Comparison of ENCODE assay signal across 17 cellular contexts in the genomic region with DNA sequence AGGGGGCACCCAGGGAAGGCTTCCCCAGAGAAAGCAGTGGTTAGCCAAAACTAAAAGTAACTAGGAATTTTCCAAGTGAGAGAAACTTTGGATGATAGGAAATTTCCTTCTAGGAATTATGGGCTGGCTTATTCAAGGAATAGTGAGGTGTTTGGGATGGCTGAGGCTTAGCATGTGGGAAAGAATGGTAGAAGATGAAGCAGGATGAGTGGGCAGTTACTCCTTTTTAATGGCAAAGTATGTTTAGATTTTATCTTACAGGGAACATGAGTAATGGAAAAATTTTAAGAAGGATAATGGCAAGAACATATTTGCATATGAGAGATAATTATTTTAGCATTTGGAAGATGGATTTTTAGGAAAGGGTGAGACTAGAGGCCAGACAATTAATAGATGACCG.
DNase-seq lines count a peak whose midpoint lies in the region; ATAC-seq and TF ChIP-seq lines count a peak whose summit lies in the region.
"Had no signal": no experiment of that assay in that cellular context is flagged by ENCODE, and none has a peak within 500 bp of the region (broad histone marks: within the 10 kb centered on the region; RNA-seq: fewer than 3 reads in every experiment).

No MANE protein-coding gene starts in this region.

- H3K36me3 ChIP-seq in IMR-90 (ENCODE audit: control insufficient read depth, insufficient read depth, low read length) (no peaks in the 10 kb centered on the region), psoas muscle (ENCODE audit: insufficient read depth in 1 of 2, low read depth in 1 of 2) (no peaks in the 10 kb centered on the region)
- H3K36me3 ChIP-seq: BE2C had no signal

- peak overlapping the region; percentile 32; the same call in 1 of the 2 replicates for H2BK120ac ChIP-seq in IMR-90 (ENCODE audit: low read depth, low read length)

- H3K9me3 Mint-ChIP-seq in natural killer cell treated with Interleukin-12 subunit alpha and Interleukin-12 subunit beta and Interleukin-15 and Interleukin-18, amount 100 ng/mL, for 72 hours: no peaks in the 10 kb centered on the region

- peak overlapping the region; percentile 57; the same call in 1 of the 2 replicates for H2BK20ac ChIP-seq in IMR-90 (ENCODE audit: low read depth, low read length)

- peaks cover 9% of the 10 kb centered on the region for H3K9me1 ChIP-seq in IMR-90 (ENCODE audit: insufficient read depth, low read length)

- no peak overlapping the region for H2AK9ac ChIP-seq in IMR-90 (replicated peaks; ENCODE audit: low read depth, low read length, poor library complexity)

- dilution Hi-C loops in IMR-90 (cut with HindIII; ENCODE audit: low sequenced_read_pairs, unreplicated experiment): no loop called here

- H2BK15ac ChIP-seq in IMR-90 (ENCODE audit: low read depth, low read length): no peak overlapping the region

- H3K9ac ChIP-seq in IMR-90 (ENCODE audit: low read depth, low read length): no peak overlapping the region

- CTCF ChIA-PET in IMR-90 (lab: Yijun Ruan, JAX): no interaction called here

- no peak overlapping the region for H3K4me3 Mint-ChIP-seq in natural killer cell treated with Interleukin-12 subunit alpha and Interleukin-12 subunit beta and Interleukin-15 and Interleukin-18, amount 100 ng/mL, for 72 hours
- H3K4me3 Mint-ChIP-seq: CD4-positive, CD25-positive, alpha-beta regulatory T cell; CD8-positive, alpha-beta memory T cell; IgD-negative memory B cell had no signal

- no peak overlapping the region for H3K4ac ChIP-seq in IMR-90 (ENCODE audit: low read depth, low read length)

- no peak overlapping the region for H3K4me2 ChIP-seq in IMR-90 (ENCODE audit: low read depth, low read length)

- no peak overlapping the region for H3K27ac Mint-ChIP-seq in natural killer cell treated with Interleukin-12 subunit alpha and Interleukin-12 subunit beta and Interleukin-15 and Interleukin-18, amount 100 ng/mL, for 72 hours
- H3K27ac Mint-ChIP-seq: CD4-positive, CD25-positive, alpha-beta regulatory T cell; IgD-negative memory B cell had no signal

- no peaks in the 10 kb centered on the region for H3K27me3 ChIP-seq in IMR-90 (ENCODE audit: control insufficient read depth, insufficient read depth, low read length)
- no peaks in the 10 kb centered on the region for H3K27me3 ChIP-seq in psoas muscle (ENCODE audit: insufficient read depth in 3 of 3, low read length in 2 of 3)
- H3K27me3 ChIP-seq: BE2C had no signal

- WGBS in IMR-90 (ENCODE audit: extremely low coverage in 2 of 2, insufficient read length in 1 of 2), 2 experiments: no CpG with 5 or more reads among the region's 1 CpG
- WGBS in psoas muscle, 3 donors: 68 to 78% (median 74%) methylated on average over 1 of the region's 1 CpG

- H4K8ac ChIP-seq in IMR-90 (ENCODE audit: low read depth in 2 of 2, low read length in 2 of 2): no peak overlapping the region

- in situ Hi-C loops in IMR-90 (cut with MboI; ENCODE audit: low sequenced_read_pairs): no loop called here

- H3K23ac ChIP-seq in IMR-90 (ENCODE audit: low read depth, low read length): no peak overlapping the region

- intact Hi-C loops in IMR-90 (cut with micrococcal nuclease) (no loop called here), psoas muscle (cut with DNase I) (no loop called here)

- ATAC-seq in IMR-90 (ENCODE audit: low read depth): no peak
- ATAC-seq in psoas muscle: no peak
- no peak for ATAC-seq in natural killer cell treated with Interleukin-12 subunit alpha and Interleukin-12 subunit beta and Interleukin-15 and Interleukin-18, amount 100 ng/mL, for 72 hours
- ATAC-seq: GM12878 had no signal

- H3K9me3 ChIP-seq in IMR-90 (ENCODE audit: control insufficient read depth, insufficient read depth, low read length): no peaks in the 10 kb centered on the region
- H3K9me3 ChIP-seq in psoas muscle: peaks cover under 1% of the 10 kb centered on the region
- H3K9me3 ChIP-seq: BE2C had no signal

- DNase-seq in IMR-90 (no peak), fibroblast of villous mesenchyme (ENCODE audit: low read depth) (peak; percentile 36), psoas muscle (no peak), NCI-H345 treated with DMSO at 0.1 percent for 48 hours (lab: John Stamatoyannopoulos, UW; ENCODE audit: unreplicated experiment) (no peak), pons (ENCODE audit: low spot score) (no peak)
- DNase-seq in natural killer cell treated with Interleukin-12 subunit alpha and Interleukin-12 subunit beta and Interleukin-15 and Interleukin-18, amount 100 ng/mL, for 72 hours (ENCODE audit: low spot score): no peak
- DNase-seq: BE2C; Caco-2; CD4-positive, CD25-positive, alpha-beta regulatory T cell; CD8-positive, alpha-beta memory T cell; DMS153; DMS79; GOT3; H7; KG1 had no signal

- H3K4me1 ChIP-seq in IMR-90 (ENCODE audit: control insufficient read depth, insufficient read depth, low read length) (peaks cover 15% of the 10 kb centered on the region), psoas muscle (peaks cover 18% of the 10 kb centered on the region)
- H3K4me1 ChIP-seq: BE2C had no signal

- TF ChIP-seq CTCF in IMR-90 (conservative IDR thresholded peaks at IDR 0.05; ENCODE audit: low read depth, low read length) (no peak), fibroblast of villous mesenchyme (IDR thresholded peaks at IDR 0.05; ENCODE audit: insufficient read depth, low read depth, low read length) (no peak), psoas muscle (IDR thresholded peaks at IDR 0.05) (no peak)

- no peak overlapping the region for H2BK5ac ChIP-seq in IMR-90 (ENCODE audit: low read depth, low read length, poor library complexity, severe bottlenecking)

- BruUV-seq in IMR-90 (replicated peaks; lab: Mats Ljungman, UMichigan): no TSS peak

- POLR2A ChIA-PET in IMR-90 (lab: Charles Lee; ENCODE audit: unreplicated experiment): no interaction called here

- no peaks in the 10 kb centered on the region for H3K27me3 Mint-ChIP-seq in natural killer cell treated with Interleukin-12 subunit alpha and Interleukin-12 subunit beta and Interleukin-15 and Interleukin-18, amount 100 ng/mL, for 72 hours
- H3K27me3 Mint-ChIP-seq: CD8-positive, alpha-beta memory T cell; IgD-negative memory B cell had no signal

- TF ChIP-seq RAD21 in IMR-90 (IDR thresholded peaks at IDR 0.05; ENCODE audit: low read length): no peak

- peaks cover 15 to 20% of the 10 kb centered on the region in 2 donors for H3K4me1 Mint-ChIP-seq in natural killer cell treated with Interleukin-12 subunit alpha and Interleukin-12 subunit beta and Interleukin-15 and Interleukin-18, amount 100 ng/mL, for 72 hours (ENCODE audit: low read depth in 2 of 2)
- H3K4me1 Mint-ChIP-seq: CD4-positive, CD25-positive, alpha-beta regulatory T cell had no signal

- no peaks in the 10 kb centered on the region for H3K36me3 Mint-ChIP-seq in natural killer cell treated with Interleukin-12 subunit alpha and Interleukin-12 subunit beta and Interleukin-15 and Interleukin-18, amount 100 ng/mL, for 72 hours
- H3K36me3 Mint-ChIP-seq: CD4-positive, CD25-positive, alpha-beta regulatory T cell; CD8-positive, alpha-beta memory T cell had no signal

- peak overlapping the region; percentile 61; the same call in 1 of the 2 replicates for H3K18ac ChIP-seq in IMR-90 (ENCODE audit: low read depth, low read length)

- no peaks in the 10 kb centered on the region for H3K79me1 ChIP-seq in IMR-90 (ENCODE audit: low read depth in 1 of 2, low read length in 2 of 2)

- H2AK5ac ChIP-seq in IMR-90 (ENCODE audit: low read depth, low read length): no peak overlapping the region

- TF ChIP-seq POLR2A in IMR-90 (IDR thresholded peaks at IDR 0.05; ENCODE audit: low read depth, low read length): no peak

- no peak overlapping the region for H4K5ac ChIP-seq in IMR-90 (ENCODE audit: low read depth, low read length)

- no peak overlapping the region for H3K27ac ChIP-seq in IMR-90 (ENCODE audit: insufficient read depth, low read length)
- peak overlapping the region; percentile 28 for H3K27ac ChIP-seq in psoas muscle

- H4K20me1 ChIP-seq in IMR-90 (ENCODE audit: insufficient read depth, low read length): no peaks in the 10 kb centered on the region

- H4K91ac ChIP-seq in IMR-90 (ENCODE audit: insufficient read depth, low read depth, low read length): no peak overlapping the region

- no peak overlapping the region for H2AFZ ChIP-seq in IMR-90 (replicated peaks; ENCODE audit: low read length, poor library complexity)

- H3K14ac ChIP-seq in IMR-90 (replicated peaks; ENCODE audit: low read depth, low read length): peak overlapping the region; percentile 61; the same call in 1 of the 2 replicates

- H3K56ac ChIP-seq in IMR-90 (ENCODE audit: extremely low read depth, insufficient read depth, low read length): no peak overlapping the region

- H3K4me3 ChIP-seq in IMR-90 (ENCODE audit: insufficient read depth, low read depth, low read length): no peak overlapping the region
- no peak overlapping the region for H3K4me3 ChIP-seq in fibroblast of villous mesenchyme (ENCODE audit: low read depth, low read length)
- H3K4me3 ChIP-seq in psoas muscle: no peak overlapping the region
- H3K4me3 ChIP-seq: GM12878 had no signal

TF ChIP-seq in IMR-90, 13 proteins besides CTCF, POLR2A, EP300 and RAD21 (continues in another document):
- TF ChIP-seq RFX5 (IDR thresholded peaks at IDR 0.05; ENCODE audit: low read depth, low read length): no peak
- TF ChIP-seq CHD1 (IDR thresholded peaks at IDR 0.05; ENCODE audit: low read depth, low read length): no peak
- no peak for TF ChIP-seq FOS (IDR thresholded peaks at IDR 0.05; ENCODE audit: low read depth, low read length)
- TF ChIP-seq RCOR1 (IDR thresholded peaks at IDR 0.05; ENCODE audit: insufficient replicate concordance, low read length): no peak
- no peak for TF ChIP-seq SMC3 (IDR thresholded peaks at IDR 0.05; ENCODE audit: low read depth, low read length)
- no peak for TF ChIP-seq MAZ (IDR thresholded peaks at IDR 0.05; ENCODE audit: borderline replicate concordance, low read depth, low read length)
- TF ChIP-seq, protein P1, sequence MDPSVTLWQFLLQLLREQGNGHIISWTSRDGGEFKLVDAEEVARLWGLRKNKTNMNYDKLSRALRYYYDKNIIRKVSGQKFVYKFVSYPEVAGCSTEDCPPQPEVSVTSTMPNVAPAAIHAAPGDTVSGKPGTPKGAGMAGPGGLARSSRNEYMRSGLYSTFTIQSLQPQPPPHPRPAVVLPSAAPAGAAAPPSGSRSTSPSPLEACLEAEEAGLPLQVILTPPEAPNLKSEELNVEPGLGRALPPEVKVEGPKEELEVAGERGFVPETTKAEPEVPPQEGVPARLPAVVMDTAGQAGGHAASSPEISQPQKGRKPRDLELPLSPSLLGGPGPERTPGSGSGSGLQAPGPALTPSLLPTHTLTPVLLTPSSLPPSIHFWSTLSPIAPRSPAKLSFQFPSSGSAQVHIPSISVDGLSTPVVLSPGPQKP (IDR thresholded peaks at IDR 0.05; ENCODE audit: borderline replicate concordance, low read depth, low read length): no peak
- no peak for TF ChIP-seq BHLHE40 (IDR thresholded peaks at IDR 0.05; ENCODE audit: low read depth, low read length)
- TF ChIP-seq NFE2L2 (IDR thresholded peaks at IDR 0.05; ENCODE audit: low read depth, low read length): no peak
- TF ChIP-seq CEBPB (IDR thresholded peaks at IDR 0.05; ENCODE audit: low read depth, low read length): no peak
- TF ChIP-seq MAFK (IDR thresholded peaks at IDR 0.05; ENCODE audit: low read depth, low read length): no peak
